20 cellular contexts compared by ENCODE assay signal in the genomic region with DNA sequence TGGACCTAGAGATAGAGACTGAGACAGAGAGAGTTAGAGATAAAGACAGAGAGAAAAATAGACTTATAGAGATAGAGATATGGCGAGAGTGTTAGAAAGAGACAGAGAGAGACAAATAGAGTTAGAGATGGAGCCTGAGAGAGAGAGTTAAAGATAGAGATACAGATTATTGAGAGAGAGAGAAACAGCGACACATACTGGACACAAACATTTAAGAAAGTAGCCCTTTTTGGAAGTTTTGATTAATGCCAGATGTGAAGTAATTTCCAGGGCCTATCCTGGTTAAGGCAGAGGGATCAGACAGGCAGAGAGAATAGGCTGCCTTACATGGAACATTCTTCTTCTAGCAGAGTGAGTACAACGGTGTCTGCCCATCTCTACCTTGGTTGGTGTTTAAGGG.
DNase-seq lines count a peak whose midpoint lies in the region; ATAC-seq and TF ChIP-seq lines count a peak whose summit lies in the region.
"Had no signal": no experiment of that assay in that cellular context is flagged by ENCODE, and none has a peak within 500 bp of the region (broad histone marks: within the 10 kb centered on the region; RNA-seq: fewer than 3 reads in every experiment).

No MANE protein-coding gene starts in this region.

- H3K9me3 ChIP-seq in right cardiac atrium (ENCODE audit: control insufficient read depth, low read length): no peaks in the 10 kb centered on the region

- H3K36me3 Mint-ChIP-seq in GM23338 (ENCODE audit: low read depth): no peaks in the 10 kb centered on the region; the same call in 2 of the 3 replicates
- H3K36me3 Mint-ChIP-seq in nephron progenitor cell (ENCODE audit: low read depth): no peaks in the 10 kb centered on the region
- no peaks in the 10 kb centered on the region for H3K36me3 Mint-ChIP-seq in activated T-helper 2 cell treated with anti-CD3 and anti-CD28 coated beads, Interferon-gamma antibody, Interleukin-2, Interleukin-4, amounts not matched to agents 10 μg/mL and 5 μg/mL and 100 μg/mL, durations not matched to agents 14 hours and 24 hours and 36 hours (ENCODE audit: low read depth)
- H3K36me3 Mint-ChIP-seq: CD8-positive, alpha-beta memory T cell; immature natural killer cell had no signal

- no peaks in the 10 kb centered on the region for H3K27me3 Mint-ChIP-seq in GM23338 (ENCODE audit: insufficient read depth, low read depth, poor library complexity)
- no peaks in the 10 kb centered on the region for H3K27me3 Mint-ChIP-seq in nephron progenitor cell (ENCODE audit: low read depth, poor library complexity)
- H3K27me3 Mint-ChIP-seq in activated T-helper 2 cell treated with anti-CD3 and anti-CD28 coated beads, Interferon-gamma antibody, Interleukin-2, Interleukin-4, amounts not matched to agents 10 μg/mL and 5 μg/mL and 100 μg/mL, durations not matched to agents 14 hours and 24 hours and 36 hours (ENCODE audit: low read depth): no peaks in the 10 kb centered on the region
- H3K27me3 Mint-ChIP-seq: CD8-positive, alpha-beta memory T cell had no signal

- no peaks in the 10 kb centered on the region for H3K4me1 Mint-ChIP-seq in GM23338
- peaks cover 15% of the 10 kb centered on the region for H3K4me1 Mint-ChIP-seq in nephron progenitor cell
- H3K4me1 Mint-ChIP-seq in activated T-helper 2 cell treated with anti-CD3 and anti-CD28 coated beads, Interferon-gamma antibody, Interleukin-2, Interleukin-4, amounts not matched to agents 10 μg/mL and 5 μg/mL and 100 μg/mL, durations not matched to agents 14 hours and 24 hours and 36 hours (ENCODE audit: low read depth): no peaks in the 10 kb centered on the region
- H3K4me1 Mint-ChIP-seq: CD8-positive, alpha-beta memory T cell; immature natural killer cell had no signal

- no peaks in the 10 kb centered on the region for H3F3A ChIP-seq in GM23338 (replicated peaks; ENCODE audit: low read depth)

- H4K20me1 ChIP-seq in GM23338 (replicated peaks; ENCODE audit: insufficient read depth): no peaks in the 10 kb centered on the region; the same call in 1 of the 2 replicates

- no peak overlapping the region for H3K4me3 Mint-ChIP-seq in GM23338
- no peak overlapping the region for H3K4me3 Mint-ChIP-seq in nephron progenitor cell
- H3K4me3 Mint-ChIP-seq in activated T-helper 2 cell treated with anti-CD3 and anti-CD28 coated beads, Interferon-gamma antibody, Interleukin-2, Interleukin-4, amounts not matched to agents 10 μg/mL and 5 μg/mL and 100 μg/mL, durations not matched to agents 14 hours and 24 hours and 36 hours (ENCODE audit: low read depth): no peak overlapping the region
- H3K4me3 Mint-ChIP-seq: CD8-positive, alpha-beta memory T cell; immature natural killer cell had no signal

- no peaks in the 10 kb centered on the region for H3K79me2 ChIP-seq in GM23338 (replicated peaks; ENCODE audit: insufficient read depth)
- H3K79me2 ChIP-seq: parathyroid adenoma had no signal

- intact Hi-C loops in activated T-helper 2 cell treated with anti-CD3 and anti-CD28 coated beads, Interferon-gamma antibody, Interleukin-2, Interleukin-4, amounts not matched to agents 10 μg/mL and 5 μg/mL and 100 μg/mL, durations not matched to agents 14 hours and 24 hours and 36 hours (cut with micrococcal nuclease): no loop called here
- intact Hi-C loops in right cardiac atrium (cut with DNase I): no loop called here

- ATAC-seq in GM23338 (no peak), right cardiac atrium (no peak), GM19351 (IDR thresholded peaks at IDR 0.05; ENCODE audit: unreplicated experiment) (no peak)

- H3K9me3 Mint-ChIP-seq in GM23338 (peaks cover 2% of the 10 kb centered on the region; the same call in 1 of the 3 replicates), nephron progenitor cell (no peaks in the 10 kb centered on the region)
- H3K9me3 Mint-ChIP-seq in activated T-helper 2 cell treated with anti-CD3 and anti-CD28 coated beads, Interferon-gamma antibody, Interleukin-2, Interleukin-4, amounts not matched to agents 10 μg/mL and 5 μg/mL and 100 μg/mL, durations not matched to agents 14 hours and 24 hours and 36 hours: peaks cover 31% of the 10 kb centered on the region

- peak in 1 of 2 experiments; percentile 43; a peak in 3 of 4 replicates for TF ChIP-seq CTCF in GM23338 (conservative IDR thresholded peaks at IDR 0.05; ENCODE audit: low read depth in 2 of 2)
- TF ChIP-seq CTCF in NB4 (IDR thresholded peaks at IDR 0.05; ENCODE audit: low read depth, low read length): no peak
- TF ChIP-seq CTCF in nephron progenitor cell (IDR thresholded peaks at IDR 0.05): peak; percentile 8

- H3K36me3 ChIP-seq in GM23338 (ENCODE audit: insufficient read depth): no peaks in the 10 kb centered on the region

- WGBS in right cardiac atrium: 54% methylated on average over 3 of the region's 3 CpGs

- H3K9me2 ChIP-seq in GM23338 (ENCODE audit: insufficient read depth): no peaks in the 10 kb centered on the region

- H3K27ac Mint-ChIP-seq in GM23338 (no peak overlapping the region), nephron progenitor cell (peak overlapping the region; percentile 29)
- no peak overlapping the region for H3K27ac Mint-ChIP-seq in activated T-helper 2 cell treated with anti-CD3 and anti-CD28 coated beads, Interferon-gamma antibody, Interleukin-2, Interleukin-4, amounts not matched to agents 10 μg/mL and 5 μg/mL and 100 μg/mL, durations not matched to agents 14 hours and 24 hours and 36 hours
- H3K27ac Mint-ChIP-seq: CD8-positive, alpha-beta memory T cell; immature natural killer cell had no signal

- H3K4me3 ChIP-seq in GM23338 (no peak overlapping the region), NB4 (ENCODE audit: low read depth, low read length) (no peak overlapping the region), right cardiac atrium (ENCODE audit: low read length) (no peak overlapping the region)
- H3K4me3 ChIP-seq: dorsolateral prefrontal cortex had no signal

- H2AFZ ChIP-seq in GM23338: no peak overlapping the region
- H2AFZ ChIP-seq: parathyroid adenoma had no signal

- H3K27ac ChIP-seq in GM23338 (ENCODE audit: low read depth) (no peak overlapping the region), right cardiac atrium (ENCODE audit: low read length) (no peak overlapping the region)
- H3K27ac ChIP-seq: dorsolateral prefrontal cortex, parathyroid adenoma, RWPE1 had no signal

- H3K4me1 ChIP-seq in GM23338 (ENCODE audit: insufficient read depth): no peaks in the 10 kb centered on the region
- no peaks in the 10 kb centered on the region for H3K4me1 ChIP-seq in right cardiac atrium (ENCODE audit: control insufficient read depth, insufficient read depth, low read length)
- H3K4me1 ChIP-seq: parathyroid adenoma had no signal

- no peak for TF ChIP-seq POLR2A in NB4 (IDR thresholded peaks at IDR 0.05; ENCODE audit: extremely low read depth, insufficient read length)

- H3K27me3 ChIP-seq in GM23338 (ENCODE audit: insufficient read depth) (no peaks in the 10 kb centered on the region), right cardiac atrium (ENCODE audit: control insufficient read depth, insufficient read depth) (no peaks in the 10 kb centered on the region)
- H3K27me3 ChIP-seq: dorsolateral prefrontal cortex had no signal

- DNase-seq in GM23338 (ENCODE audit: low spot score): peak; percentile 41
- DNase-seq in NB4 (ENCODE audit: low read depth): peak; percentile 6
- peak; percentile 1 for DNase-seq in astrocyte of the hippocampus (ENCODE audit: low read depth, low spot score)
- no peak for DNase-seq in nephron progenitor cell
- no peak for DNase-seq in activated T-helper 2 cell treated with anti-CD3 and anti-CD28 coated beads, Interferon-gamma antibody, Interleukin-2, Interleukin-4, amounts not matched to agents 10 μg/mL and 5 μg/mL and 100 μg/mL, durations not matched to agents 14 hours and 24 hours and 36 hours (ENCODE audit: low spot score)
- no peak for DNase-seq in right cardiac atrium
- DNase-seq in NCI-H226: no peak
- DNase-seq: activated CD4-positive, alpha-beta T cell treated with anti-CD3 and anti-CD28 coated beads, Interleukin-2, amount 50 U/mL, for 48 hours; aorta; CD8-positive, alpha-beta memory T cell; dorsolateral prefrontal cortex; GF-D8; H7; immature natural killer cell; NCI-H1092; NCI-H345; substantia nigra had no signal

- H3K4me2 ChIP-seq in GM23338: no peak overlapping the region

Comparison
In these comparisons a context has a peak if more than half of its experiments do, and no peak if none do; other contexts are left out.
1. DNase-seq: peak in GM23338 (single experiment), NB4 (single experiment) and astrocyte of the hippocampus (single experiment); none in nephron progenitor cell (single experiment), activated T-helper 2 cell treated with anti-CD3 and anti-CD28 coated beads, Interferon-gamma antibody, Interleukin-2, Interleukin-4, amounts not matched to agents 10 μg/mL and 5 μg/mL and 100 μg/mL, durations not matched to agents 14 hours and 24 hours and 36 hours (single experiment), right cardiac atrium (0 of 3) and NCI-H226 (single experiment).